In genomic region chr17:42591411-42591810, GRCh38 we compare ENCODE assay signal across 31 cellular contexts.
"Had no signal": no experiment of that assay in that cellular context is flagged by ENCODE, and none has a peak within 500 bp of the region (broad histone marks: within the 10 kb centered on the region; RNA-seq: fewer than 3 reads in every experiment).

No MANE protein-coding gene starts in this region.

- H3K27me3 Mint-ChIP-seq: activated B cell treated with CpG ODN at 0.5 μM for 24 hours; activated CD8-positive, alpha-beta T cell treated with anti-CD3 and anti-CD28 coated beads for 36 hours had no signal

- H3K27ac ChIP-seq: adrenal gland, body of pancreas, breast epithelium, KMS-11, Peyer's patch, SK-N-MC had no signal

- H3K27ac Mint-ChIP-seq: activated B cell treated with CpG ODN at 0.5 μM for 24 hours; activated naive CD4-positive, alpha-beta T cell treated with anti-CD3 and anti-CD28 coated beads for 36 hours; activated T-helper 1 cell treated with anti-CD3 and anti-CD28 coated beads, Interleukin-12 subunit alpha, Interleukin-12 subunit beta, Interleukin-2, Interleukin-4 antibody, amounts not matched to agents 30 ng/mL and 10 ng/mL and 1 ng/mL, durations not matched to agents 14 hours and 24 hours and 36 hours; T-helper 2 cell treated with Interferon-gamma antibody and Interleukin-4, amounts not matched to agents 5 μg/mL and 100 μg/mL, for 36 hours had no signal

- H3K4me2 ChIP-seq: KMS-11 had no signal

- H3K9ac ChIP-seq: KMS-11 had no signal

- H3K4me3 Mint-ChIP-seq: activated B cell treated with CpG ODN at 0.5 μM for 24 hours; activated CD8-positive, alpha-beta T cell treated with anti-CD3 and anti-CD28 coated beads for 36 hours; activated naive CD4-positive, alpha-beta T cell treated with anti-CD3 and anti-CD28 coated beads for 36 hours; activated T-cell treated with anti-CD3 and anti-CD28 coated beads, Interleukin-2, amount 50 U/mL, for 4 hours; activated T-helper 1 cell treated with anti-CD3 and anti-CD28 coated beads, Interleukin-12 subunit alpha, Interleukin-12 subunit beta, Interleukin-2, Interleukin-4 antibody, amounts not matched to agents 30 ng/mL and 10 ng/mL and 1 ng/mL, durations not matched to agents 14 hours and 24 hours and 36 hours; T-helper 2 cell treated with Interferon-gamma antibody and Interleukin-4, amounts not matched to agents 5 μg/mL and 100 μg/mL, for 36 hours had no signal

- H3K36me3 Mint-ChIP-seq: activated naive CD4-positive, alpha-beta T cell treated with anti-CD3 and anti-CD28 coated beads, Interleukin-2, amount 50 U/mL, for 72 hours had no signal

- DNase-seq: activated B cell treated with CpG ODN at 0.5 μM for 24 hours; activated CD4-positive, alpha-beta T cell treated with anti-CD3 and anti-CD28 coated beads for 48 hours; activated CD4-positive, alpha-beta T cell treated with anti-CD3 and anti-CD28 coated beads, Interleukin-2, amount 50 U/mL, for 4 hours; activated CD4-positive, CD25-positive, alpha-beta regulatory T cell treated with anti-CD3 and anti-CD28 coated beads, Interleukin-2, amount 50 U/mL, for 72 hours; activated CD8-positive, alpha-beta T cell treated with anti-CD3 and anti-CD28 coated beads for 36 hours; activated gamma-delta T cell treated with Interleukin-2 at 50 U/mL for 16 hours; activated naive CD4-positive, alpha-beta T cell treated with anti-CD3 and anti-CD28 coated beads for 36 hours; activated T-cell treated with anti-CD3 and anti-CD28 coated beads, Interleukin-2, amount 50 U/mL, for 4 hours; body of pancreas; NCI-H1092 treated with DMSO at 0.1 percent for 48 hours; NCI-H1417; NCI-H146; NCI-H187; NCI-H2029 treated with DMSO at 0.1 percent for 48 hours; NCI-H2107; NCI-H2171; NCI-H510A; NCI-H526; NCI-H748 treated with DMSO at 0.1 percent for 48 hours; NK-92 treated with Interleukin-12 subunit alpha and Interleukin-12 subunit beta, amount 100 ng/mL, for 24 hours; PC-3; Peyer's patch; Right ventricle myocardium superior; RPMI8226 had no signal

- H3K27me3 ChIP-seq: adrenal gland, body of pancreas, breast epithelium, Peyer's patch had no signal

- ATAC-seq: activated CD8-positive, alpha-beta T cell treated with anti-CD3 and anti-CD28 coated beads for 36 hours; activated naive CD4-positive, alpha-beta T cell treated with anti-CD3 and anti-CD28 coated beads, Interleukin-2, amount 50 U/mL, for 72 hours; activated T-cell treated with anti-CD3 and anti-CD28 coated beads, Interleukin-2, amount 50 U/mL, for 4 hours; body of pancreas; PC-3 had no signal

- H3K4me1 ChIP-seq: adrenal gland, body of pancreas, breast epithelium had no signal

- H3K4me3 ChIP-seq: adrenal gland, body of pancreas, breast epithelium, Peyer's patch, SK-N-MC had no signal

- H3K9me3 Mint-ChIP-seq: activated B cell treated with CpG ODN at 0.5 μM for 24 hours; activated CD8-positive, alpha-beta T cell treated with anti-CD3 and anti-CD28 coated beads for 36 hours; activated naive CD4-positive, alpha-beta T cell treated with anti-CD3 and anti-CD28 coated beads for 36 hours; activated naive CD4-positive, alpha-beta T cell treated with anti-CD3 and anti-CD28 coated beads, Interleukin-2, amount 50 U/mL, for 72 hours; activated T-cell treated with anti-CD3 and anti-CD28 coated beads, Interleukin-2, amount 50 U/mL, for 4 hours; activated T-helper 1 cell treated with anti-CD3 and anti-CD28 coated beads, Interleukin-12 subunit alpha, Interleukin-12 subunit beta, Interleukin-2, Interleukin-4 antibody, amounts not matched to agents 30 ng/mL and 10 ng/mL and 1 ng/mL, durations not matched to agents 14 hours and 24 hours and 36 hours; T-helper 2 cell treated with Interferon-gamma antibody and Interleukin-4, amounts not matched to agents 5 μg/mL and 100 μg/mL, for 36 hours had no signal

- H3K9me3 ChIP-seq: adrenal gland, body of pancreas, breast epithelium, Peyer's patch had no signal
